In the genomic region with DNA sequence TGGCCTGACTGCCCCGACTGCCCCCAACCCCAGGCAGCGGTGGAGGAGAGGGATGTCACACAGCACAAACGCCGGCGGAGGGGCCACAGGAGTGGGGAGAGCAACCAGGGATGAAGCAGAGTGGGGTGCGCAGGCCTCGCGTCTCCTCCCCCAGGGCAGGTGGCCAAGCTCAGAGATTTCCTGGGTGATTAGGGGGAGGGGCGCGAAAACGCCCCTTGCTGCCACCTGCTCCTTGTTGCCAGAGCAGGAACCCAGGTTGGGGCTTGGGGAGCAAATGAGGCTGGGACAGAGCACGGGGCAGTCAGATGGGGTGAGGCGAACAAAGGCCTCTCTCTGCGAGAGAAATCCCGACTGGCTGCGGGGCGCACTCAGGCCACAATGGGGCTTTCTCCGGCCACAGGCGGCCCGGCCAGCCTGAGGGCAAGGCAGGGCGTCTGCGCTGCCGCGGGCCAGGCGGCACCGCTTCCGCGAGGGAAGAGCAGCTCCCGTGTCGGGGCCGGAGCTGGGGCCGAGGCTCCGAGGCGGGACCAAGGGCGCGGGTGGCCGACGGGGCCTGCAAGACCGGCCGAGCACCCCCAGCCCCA, we compare ENCODE assay signal across 9 cellular contexts. TPM values are rescaled to one million over a fixed set of nuclear protein-coding genes. Genes with fewer than 3 reads are reported as not detected.
DNase-seq lines count a peak whose midpoint lies in the region; TF ChIP-seq lines count a peak whose summit lies in the region.
"Had no signal": no experiment of that assay in that cellular context is flagged by ENCODE, and none has a peak within 500 bp of the region (broad histone marks: within the 10 kb centered on the region; RNA-seq: fewer than 3 reads in every experiment).

No MANE protein-coding gene starts in this region.

- H3K4me3 ChIP-seq in HFF-Myc (replicated peaks; ENCODE audit: low read depth, low read length) (peak overlapping the region; percentile 46), ascending aorta (peak overlapping the region; percentile 60 to 65), iPS DF 6.9 (ENCODE audit: low read length) (peak overlapping the region; percentile 36; the same call in 1 of the 2 replicates), skeletal muscle cell (ENCODE audit: low read depth, low read length) (peak overlapping the region; percentile 51)

- peak overlapping the region; percentile 96 to 98 for H3K27ac ChIP-seq in ascending aorta
- H3K27ac ChIP-seq in iPS DF 6.9 (ENCODE audit: low read length): no peak overlapping the region

- no peaks in the 10 kb centered on the region for H3K9me3 ChIP-seq in ascending aorta
- H3K9me3 ChIP-seq in iPS DF 6.9 (ENCODE audit: control insufficient read depth, insufficient read depth, low read length): no peaks in the 10 kb centered on the region

- H3K27me3 ChIP-seq in ascending aorta: no peaks in the 10 kb centered on the region
- H3K27me3 ChIP-seq in iPS DF 6.9 (ENCODE audit: control insufficient read depth, insufficient read depth, low read length): no peaks in the 10 kb centered on the region

- DNase-seq in NCI-H524 (lab: John Stamatoyannopoulos, UW) (peak; percentile 46 to 79), NCI-H524 treated with DMSO at 0.1 percent for 48 hours (lab: John Stamatoyannopoulos, UW) (no peak), HFF-Myc (ENCODE audit: extremely low read depth, low read depth) (no peak), NCI-H2171 treated with DMSO at 0.1 percent for 48 hours (lab: John Stamatoyannopoulos, UW) (peak; percentile 63), ascending aorta (ENCODE audit: low spot score in 2 of 2) (peak in 1 of 2 donors; percentile 82), iPS DF 6.9 (ENCODE audit: low read depth, low spot score) (no peak), skeletal muscle cell (ENCODE audit: low read depth) (no peak), NOMO-1 (lab: John Stamatoyannopoulos, UW; ENCODE audit: unreplicated experiment in 2 of 2) (no peak)

- TF ChIP-seq CTCF in HFF-Myc (IDR thresholded peaks at IDR 0.05; ENCODE audit: low read depth, low read length, missing control alignments) (no peak), ascending aorta (IDR thresholded peaks at IDR 0.05) (no peak)

- WGBS in iPS DF 6.9 (ENCODE audit: insufficient coverage, insufficient read length): no CpG with 5 or more reads among the region's 40 CpGs

- H3K36me3 ChIP-seq in ascending aorta: no peaks in the 10 kb centered on the region
- no peaks in the 10 kb centered on the region for H3K36me3 ChIP-seq in iPS DF 6.9 (ENCODE audit: control insufficient read depth, insufficient read depth, low read length)

- intact Hi-C loops in ascending aorta (cut with DNase I): loop anchor here (1.0 to 10.0 kb wide), 9 partner anchors 8 to 1811 kb away; partner anchors contain the start of genes NCL, PSMD1 and PTMA

- H3K4me1 ChIP-seq in ascending aorta (peaks cover 7 to 44% of the 10 kb centered on the region in 2 donors), iPS DF 6.9 (ENCODE audit: control insufficient read depth, insufficient read depth, low read length) (peaks cover 13% of the 10 kb centered on the region)

RNA-seq across cellular contexts. Expression of gene TEX44, which starts 11.5 kb away (rescaled TPM):
- not detected for total RNA-seq in ascending aorta
- total RNA-seq: Daoy had no signal

Comparison
In these comparisons a context has a peak if more than half of its experiments do, and no peak if none do; other contexts are left out.
1. DNase-seq: peak in NCI-H524 (2 of 2) and NCI-H2171 treated with DMSO at 0.1 percent for 48 hours (single experiment); none in NCI-H524 treated with DMSO at 0.1 percent for 48 hours (single experiment), HFF-Myc (single experiment), iPS DF 6.9 (single experiment), skeletal muscle cell (single experiment) and NOMO-1 (0 of 2).
2. Peak in every context shown above with its lines, with median percentiles within 50 percentile points of each other: H3K4me3 ChIP-seq.